In genomic region chr1:22350171-22350961, GRCh38 we compare ENCODE assay signal across 1 cellular context.
A peak's percentile ranks its signal among the peaks of the same experiment; 100 is the strongest.
TF ChIP-seq lines count a peak whose summit lies in the region.

No MANE protein-coding gene starts in this region.

TF ChIP-seq in HEK293, 187 proteins besides CTCF, POLR2A, EP300 and RAD21 (continued from another document):
- TF ChIP-seq PRDM4 (tag by site-specific recombination; IDR thresholded peaks at IDR 0.05): peak; percentile 36; the same call in 1 of the 2 replicates
- no peak for TF ChIP-seq ZNF248 (tag by site-specific recombination; IDR thresholded peaks at IDR 0.05)
- peak; percentile 68 for TF ChIP-seq ZNF335 (tag by site-specific recombination; conservative IDR thresholded peaks at IDR 0.05)
- 0 out of 2 replicates have a peak, but pooled peaks have one; percentile 11 for TF ChIP-seq ZBTB8A (tag by site-specific recombination; IDR thresholded peaks at IDR 0.05)
- TF ChIP-seq ZFP69B (tag by site-specific recombination; IDR thresholded peaks at IDR 0.05): 0 out of 2 replicates have a peak, but pooled peaks have one; percentile 26
- TF ChIP-seq ZBTB6 (tag by site-specific recombination; IDR thresholded peaks at IDR 0.05): 0 out of 2 replicates have a peak, but pooled peaks have one; percentile 22
- 0 out of 2 replicates have a peak, but pooled peaks have one; percentile 11 for TF ChIP-seq ZBTB48 (tag by site-specific recombination; IDR thresholded peaks at IDR 0.05)
- no peak for TF ChIP-seq ZNF426 (tag by site-specific recombination; IDR thresholded peaks at IDR 0.05)
- no peak for TF ChIP-seq ZNF18 (tag by site-specific recombination; IDR thresholded peaks at IDR 0.05)
- 0 out of 2 replicates have a peak, but pooled peaks have one; percentile 15 for TF ChIP-seq ZNF398 (tag by site-specific recombination; IDR thresholded peaks at IDR 0.05)
- peak; percentile 35; the same call in 1 of the 2 replicates for TF ChIP-seq ZIC2 (tag by site-specific recombination; IDR thresholded peaks at IDR 0.05)
- TF ChIP-seq SP2 (tag by site-specific recombination; IDR thresholded peaks at IDR 0.05): 0 out of 2 replicates have a peak, but pooled peaks have one; percentile 15
